ENCODE assay signal across 29 cellular contexts in the genomic region with DNA sequence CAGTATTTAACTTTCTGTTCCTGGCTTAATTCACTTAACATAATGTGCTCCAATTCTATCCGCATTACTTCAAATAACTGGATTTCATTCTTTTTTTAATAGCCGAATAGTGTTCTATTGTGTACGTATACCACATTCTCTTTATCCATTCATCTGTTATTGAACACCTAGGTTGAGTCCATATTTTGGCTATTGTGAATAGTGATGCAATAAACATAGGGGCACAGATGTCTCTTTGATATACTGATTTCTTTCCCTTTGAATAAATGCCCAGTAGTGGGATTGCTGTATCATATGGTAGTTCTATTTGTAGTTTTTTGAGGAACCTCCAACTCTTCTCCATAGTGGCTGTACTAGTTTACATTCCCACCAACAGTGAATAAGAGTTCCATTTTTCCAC. TPM values are rescaled to one million over a fixed set of nuclear protein-coding genes. Genes with fewer than 3 reads are reported as not detected.
"Had no signal": no experiment of that assay in that cellular context is flagged by ENCODE, and none has a peak within 500 bp of the region (broad histone marks: within the 10 kb centered on the region; RNA-seq: fewer than 3 reads in every experiment).

No MANE protein-coding gene starts in this region.

- H2AFZ ChIP-seq: hepatocyte had no signal

- H3K79me2 ChIP-seq: hepatocyte had no signal

- H3K27ac ChIP-seq: colonic mucosa, coronary artery, epithelial cell of prostate, esophagus muscularis mucosa, esophagus squamous epithelium, foreskin keratinocyte, gastrocnemius medialis, gastroesophageal sphincter, heart left ventricle, heart right ventricle, hepatocyte had no signal

- DNase-seq: colonic mucosa; cortex of kidney; dermis blood vessel endothelial cell; dorsolateral prefrontal cortex; effector CD4-positive, alpha-beta T cell; effector CD8-positive, alpha-beta T cell; effector memory CD4-positive, alpha-beta T cell; effector memory CD8-positive, alpha-beta T cell; endodermal cell; erythroblast; esophagus squamous epithelium; foreskin fibroblast; foreskin keratinocyte; foreskin melanocyte; gastrocnemius medialis; glutamatergic neuron; head of caudate nucleus; heart left ventricle; heart right ventricle had no signal

- ATAC-seq: effector memory CD8-positive, alpha-beta T cell; esophagus mucosa; foreskin keratinocyte; gastrocnemius medialis; gastroesophageal sphincter; heart left ventricle; heart right ventricle had no signal

- H3K4me1 ChIP-seq: colonic mucosa, foreskin keratinocyte, gastrocnemius medialis, gastroesophageal sphincter had no signal

- H3K27me3 ChIP-seq: colonic mucosa, esophagus muscularis mucosa, esophagus squamous epithelium, gastrocnemius medialis, gastroesophageal sphincter, hepatocyte had no signal

- H3K36me3 ChIP-seq: colonic mucosa, esophagus muscularis mucosa, esophagus squamous epithelium, gastrocnemius medialis, gastroesophageal sphincter, heart left ventricle, heart right ventricle had no signal

- H3K4me3 ChIP-seq: colonic mucosa, coronary artery, dorsolateral prefrontal cortex, esophagus muscularis mucosa, esophagus squamous epithelium, gastrocnemius medialis, gastroesophageal sphincter, heart left ventricle, heart right ventricle, hepatocyte had no signal

- FAIRE-seq: colon, endometrium, endothelial cell of umbilical vein, frontal cortex had no signal

- H3K9me3 ChIP-seq: colonic mucosa, gastrocnemius medialis had no signal

- H3K4me2 ChIP-seq: hepatocyte had no signal

RNA-seq across cellular contexts. Expression of a gene that starts 25.5 kb away (rescaled TPM):
- total RNA-seq: dermis blood vessel endothelial cell, endothelial cell of umbilical vein had no signal
